In the genomic region with DNA sequence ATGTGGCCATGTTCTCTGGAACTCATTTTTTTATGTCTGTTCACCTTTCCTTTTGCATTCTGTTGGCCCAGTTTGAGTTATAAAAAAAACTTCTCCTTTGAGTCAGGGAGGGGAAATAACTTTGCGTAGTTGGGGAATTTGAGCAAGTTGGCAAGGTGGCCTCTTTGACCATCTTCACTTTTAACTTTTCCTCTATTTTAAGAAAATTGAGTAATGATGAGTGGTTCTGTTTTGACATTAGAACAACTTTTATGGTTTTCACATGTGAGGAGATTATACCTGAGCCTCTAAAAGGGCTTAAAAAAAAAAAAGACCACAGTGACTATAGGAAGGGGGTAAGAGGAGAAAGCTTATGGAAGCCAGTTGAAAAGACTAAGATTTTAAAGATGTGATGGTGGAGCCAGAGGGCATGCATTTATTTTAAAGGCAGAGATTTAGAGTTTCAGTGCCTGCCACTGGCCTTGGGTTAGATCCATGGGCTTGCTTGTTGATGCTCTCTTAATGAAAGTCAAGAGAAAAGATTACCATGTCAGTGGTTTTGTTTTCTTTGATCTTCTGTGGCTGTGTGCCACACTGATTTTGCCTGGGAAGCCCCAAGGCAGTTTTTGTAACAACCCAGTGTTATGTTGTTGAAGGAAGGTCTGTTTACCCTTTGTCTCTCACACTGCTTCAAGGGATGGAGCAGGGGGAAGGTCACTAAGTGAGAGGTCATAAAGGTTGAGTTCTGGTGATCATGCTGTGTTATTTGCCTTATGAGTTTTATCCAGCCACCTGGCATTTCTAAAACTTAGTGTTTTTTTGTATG, we compare ENCODE assay signal across 1 cellular context.
TF ChIP-seq lines count a peak whose summit lies in the region.

No MANE protein-coding gene starts in this region.

TF ChIP-seq in WTC11, 78 proteins besides CTCF, POLR2A, EP300 and RAD21 (continued from another document):
- TF ChIP-seq GRHL2 (CRISPR knock-in tag; IDR thresholded peaks at IDR 0.05; ENCODE audit: insufficient replicate concordance, severe bottlenecking) (no peak), ZNF138 (CRISPR knock-in tag; conservative IDR thresholded peaks at IDR 0.05) (no peak), ZNF219 (CRISPR knock-in tag; IDR thresholded peaks at IDR 0.05; ENCODE audit: borderline replicate concordance) (no peak), ZNF416 (CRISPR knock-in tag; IDR thresholded peaks at IDR 0.05) (no peak), TEAD1 (CRISPR knock-in tag; IDR thresholded peaks at IDR 0.05) (no peak)
- TF ChIP-seq, protein P1, sequence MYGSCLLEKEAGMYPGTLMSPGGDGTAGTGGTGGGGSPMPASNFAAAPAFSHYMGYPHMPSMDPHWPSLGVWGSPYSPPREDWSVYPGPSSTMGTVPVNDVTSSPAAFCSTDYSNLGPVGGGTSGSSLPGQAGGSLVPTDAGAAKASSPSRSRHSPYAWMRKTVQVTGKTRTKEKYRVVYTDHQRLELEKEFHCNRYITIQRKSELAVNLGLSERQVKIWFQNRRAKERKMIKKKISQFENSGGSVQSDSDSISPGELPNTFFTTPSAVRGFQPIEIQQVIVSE (CRISPR knock-in tag; IDR thresholded peaks at IDR 0.05; ENCODE audit: borderline replicate concordance), result no peak
- TF ChIP-seq, protein P2, sequence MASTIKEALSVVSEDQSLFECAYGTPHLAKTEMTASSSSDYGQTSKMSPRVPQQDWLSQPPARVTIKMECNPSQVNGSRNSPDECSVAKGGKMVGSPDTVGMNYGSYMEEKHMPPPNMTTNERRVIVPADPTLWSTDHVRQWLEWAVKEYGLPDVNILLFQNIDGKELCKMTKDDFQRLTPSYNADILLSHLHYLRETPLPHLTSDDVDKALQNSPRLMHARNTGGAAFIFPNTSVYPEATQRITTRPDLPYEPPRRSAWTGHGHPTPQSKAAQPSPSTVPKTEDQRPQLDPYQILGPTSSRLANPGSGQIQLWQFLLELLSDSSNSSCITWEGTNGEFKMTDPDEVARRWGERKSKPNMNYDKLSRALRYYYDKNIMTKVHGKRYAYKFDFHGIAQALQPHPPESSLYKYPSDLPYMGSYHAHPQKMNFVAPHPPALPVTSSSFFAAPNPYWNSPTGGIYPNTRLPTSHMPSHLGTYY (CRISPR knock-in tag; IDR thresholded peaks at IDR 0.05), result no peak
